In the genomic region with DNA sequence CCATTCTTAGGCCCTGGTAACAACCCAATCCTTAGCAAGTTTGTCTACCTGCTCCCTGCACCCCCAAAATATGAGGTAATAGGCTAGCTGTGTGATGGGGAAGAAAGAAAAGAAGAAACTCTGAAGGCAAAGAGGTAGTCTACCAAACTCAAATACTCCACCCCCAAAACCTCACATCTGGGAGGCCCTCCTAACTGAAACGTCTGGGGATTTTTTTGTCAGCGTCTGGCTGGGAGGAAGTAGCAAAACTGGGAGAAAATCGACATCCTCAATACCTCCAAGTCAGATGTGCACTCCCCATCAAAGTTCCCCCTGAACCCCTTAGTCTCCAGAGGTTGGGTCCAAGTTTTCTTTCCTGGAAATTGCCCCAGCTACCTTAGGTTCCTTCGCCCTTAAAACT, we compare ENCODE assay signal across 8 cellular contexts. TPM values are rescaled to one million over a fixed set of nuclear protein-coding genes. Genes with fewer than 3 reads are reported as not detected.
A peak's percentile ranks its signal among the peaks of the same experiment; 100 is the strongest.
DNase-seq lines count a peak whose midpoint lies in the region; ATAC-seq, FAIRE-seq and TF ChIP-seq lines count a peak whose summit lies in the region.

No MANE protein-coding gene starts in this region.

- TF ChIP-seq CTCF in A673 (conservative IDR thresholded peaks at IDR 0.05; ENCODE audit: low read depth, low read length): no peak
- no peak for TF ChIP-seq CTCF in K562 (IDR thresholded peaks at IDR 0.05 in 2 of 3, conservative IDR thresholded peaks at IDR 0.05 in 1 of 3; ENCODE audit: insufficient read depth in 2 of 3, low read depth in 1 of 3, low read length in 3 of 3)

- in situ Hi-C loops in K562 (cut with MboI): no loop called here

- H3K9ac ChIP-seq in HUES48 (ENCODE audit: low read depth, low read length): 0 out of 2 replicates have a peak overlapping the region, but pooled peaks have one; percentile 86
- peak overlapping the region; percentile 84 to 93 for H3K9ac ChIP-seq in K562 (ENCODE audit: insufficient read depth in 1 of 2, low read depth in 2 of 2, low read length in 2 of 2)

- BruUV-seq in A673 (replicated peaks; lab: Mats Ljungman, UMichigan): no TSS peak
- BruUV-seq in K562 (replicated peaks; lab: Mats Ljungman, UMichigan): no TSS peak

- POLR2A ChIA-PET in A673 (lab: Charles Lee; ENCODE audit: low non-redundant PET) (no interaction called here), K562 (lab: Yijun Ruan, JAX) (interaction anchor here (1.2 kb wide), 1 partner anchor 11 kb away, joined by 4 read pairs; no protein-coding TSS in a partner anchor)

- H3K27ac ChIP-seq in A673 (ENCODE audit: low read depth, low read length, poor library complexity, severe bottlenecking) (no peak overlapping the region), HUES48 (ENCODE audit: low read depth, low read length) (no peak overlapping the region), K562 (ENCODE audit: extremely low read depth, low read depth, low read length) (peak overlapping the region; percentile 91; the same call in 2 of the 3 replicates)

- H3K4me3 ChIP-seq in A673 (ENCODE audit: low read depth, low read length, poor library complexity, severe bottlenecking) (peak overlapping the region; percentile 82), HUES48 (ENCODE audit: low read depth, low read length) (peak overlapping the region; percentile 71), K562 (peak overlapping the region; percentile 98), mononuclear cell (ENCODE audit: low read length) (peak overlapping the region; percentile 69)

- H4K20me1 ChIP-seq in K562 (replicated peaks; ENCODE audit: control insufficient read depth, insufficient read depth, low read length): no peaks in the 10 kb centered on the region

- peak overlapping the region; percentile 93 for H3K4me2 ChIP-seq in K562 (ENCODE audit: insufficient read depth, low read length)

- no peak for TF ChIP-seq POLR2A in K562 (conservative IDR thresholded peaks at IDR 0.05)

- DNase-seq in A673 (ENCODE audit: low spot score) (no peak), K562 (ENCODE audit: extremely low read depth in 1 of 4, low spot score in 3 of 4) (no peak), HuH-7.5 (ENCODE audit: low spot score) (no peak), NCI-H748 (lab: John Stamatoyannopoulos, UW; ENCODE audit: unreplicated experiment) (no peak)

- H2AFZ ChIP-seq in K562 (ENCODE audit: low read depth, low read length): no peak overlapping the region

- ATAC-seq in K562: no peak
- no peak for ATAC-seq in GM21529 (IDR thresholded peaks at IDR 0.05; ENCODE audit: unreplicated experiment)
- ATAC-seq in HG02610 (IDR thresholded peaks at IDR 0.05; ENCODE audit: unreplicated experiment): no peak

- H3K9me3 ChIP-seq in A673 (ENCODE audit: low read depth, low read length, poor library complexity, severe bottlenecking): no peaks in the 10 kb centered on the region
- no peaks in the 10 kb centered on the region for H3K9me3 ChIP-seq in HUES48 (ENCODE audit: control insufficient read depth, insufficient read depth, low read length)
- H3K9me3 ChIP-seq in K562 (replicated peaks; ENCODE audit: control insufficient read depth, insufficient read depth, low read depth, low read length): no peaks in the 10 kb centered on the region
- no peaks in the 10 kb centered on the region for H3K9me3 ChIP-seq in mononuclear cell (ENCODE audit: low read depth, low read length)

- no peak for TF ChIP-seq RAD21 in K562 (CRISPR knock-in tag; conservative IDR thresholded peaks at IDR 0.05 in 1 of 2, IDR thresholded peaks at IDR 0.05 in 1 of 2)

- H3K79me2 ChIP-seq in K562 (ENCODE audit: control insufficient read depth, insufficient read depth, low read length): peaks cover 54% of the 10 kb centered on the region

- intact Hi-C loops in A673 (cut with micrococcal nuclease; ENCODE audit: unreplicated experiment): no loop called here
- intact Hi-C loops in K562 (cut with micrococcal nuclease): loop anchor here (5.0 kb wide), 1 partner anchor 101 kb away; no protein-coding TSS in a partner anchor

- H3K27me3 ChIP-seq in A673 (replicated peaks; ENCODE audit: insufficient read depth, low read depth, low read length, poor library complexity) (no peaks in the 10 kb centered on the region), HUES48 (ENCODE audit: control insufficient read depth, insufficient read depth, low read length) (no peaks in the 10 kb centered on the region), K562 (ENCODE audit: control insufficient read depth in 2 of 2, insufficient read depth in 2 of 2, low read length in 2 of 2) (no peaks in the 10 kb centered on the region), mononuclear cell (ENCODE audit: insufficient read depth, low read length) (no peaks in the 10 kb centered on the region)

- no peaks in the 10 kb centered on the region for H3K9me1 ChIP-seq in K562 (ENCODE audit: control insufficient read depth, insufficient read depth, low read length)

- H3K36me3 ChIP-seq in A673 (ENCODE audit: insufficient read depth, low read length, poor library complexity, severe bottlenecking) (no peaks in the 10 kb centered on the region), HUES48 (ENCODE audit: control insufficient read depth, insufficient read depth, low read length) (no peaks in the 10 kb centered on the region), K562 (ENCODE audit: control insufficient read depth, insufficient read depth, low read length) (no peaks in the 10 kb centered on the region; the same call in 2 of the 3 replicates)

- no peak for TF ChIP-seq EP300 in K562 (IDR thresholded peaks at IDR 0.05; ENCODE audit: low read length)

- WGBS in K562 (ENCODE audit: insufficient coverage, low coverage, missing lambda C conversion rate): 0% methylated on average over 4 of the region's 4 CpGs

- CTCF ChIA-PET in A673 (lab: Charles Lee): no interaction called here
- CTCF ChIA-PET in K562 (lab: Yijun Ruan, JAX; ENCODE audit: low intra/inter-chr PET ratio): interaction anchor here (0.7 kb wide), 1 partner anchor 134 kb away, joined by 3 read pairs; no protein-coding TSS in a partner anchor

- no peaks in the 10 kb centered on the region for H3K4me1 ChIP-seq in A673 (ENCODE audit: insufficient read depth, low read length, poor library complexity, severe bottlenecking)
- no peaks in the 10 kb centered on the region for H3K4me1 ChIP-seq in HUES48 (ENCODE audit: control insufficient read depth, insufficient read depth, low read length)
- H3K4me1 ChIP-seq in K562 (replicated peaks in 1 of 2; ENCODE audit: control insufficient read depth in 2 of 2, insufficient read depth in 2 of 2, low read length in 2 of 2): peaks cover 8 to 16% of the 10 kb centered on the region in 2 experiments; a peak in 3 of 5 replicates
- H3K4me1 ChIP-seq in mononuclear cell (ENCODE audit: insufficient read depth, low read length): peaks cover 42% of the 10 kb centered on the region

- no peak for FAIRE-seq in K562 (lab: Jason Lieb, UNC)

TF ChIP-seq in K562, 482 proteins besides CTCF, POLR2A, EP300 and RAD21:
- TF ChIP-seq MAFG (tag; conservative IDR thresholded peaks at IDR 0.05) (no peak), ZC3H4 (CRISPR knock-in tag; IDR thresholded peaks at IDR 0.05; ENCODE audit: borderline replicate concordance) (no peak)
- TF ChIP-seq, protein P1, sequence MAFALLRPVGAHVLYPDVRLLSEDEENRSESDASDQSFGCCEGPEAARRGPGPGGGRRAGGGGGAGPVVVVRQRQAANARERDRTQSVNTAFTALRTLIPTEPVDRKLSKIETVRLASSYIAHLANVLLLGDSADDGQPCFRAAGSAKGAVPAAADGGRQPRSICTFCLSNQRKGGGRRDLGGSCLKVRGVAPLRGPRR (CRISPR knock-in tag; IDR thresholded peaks at IDR 0.05): no peak
- TF ChIP-seq, protein P2, sequence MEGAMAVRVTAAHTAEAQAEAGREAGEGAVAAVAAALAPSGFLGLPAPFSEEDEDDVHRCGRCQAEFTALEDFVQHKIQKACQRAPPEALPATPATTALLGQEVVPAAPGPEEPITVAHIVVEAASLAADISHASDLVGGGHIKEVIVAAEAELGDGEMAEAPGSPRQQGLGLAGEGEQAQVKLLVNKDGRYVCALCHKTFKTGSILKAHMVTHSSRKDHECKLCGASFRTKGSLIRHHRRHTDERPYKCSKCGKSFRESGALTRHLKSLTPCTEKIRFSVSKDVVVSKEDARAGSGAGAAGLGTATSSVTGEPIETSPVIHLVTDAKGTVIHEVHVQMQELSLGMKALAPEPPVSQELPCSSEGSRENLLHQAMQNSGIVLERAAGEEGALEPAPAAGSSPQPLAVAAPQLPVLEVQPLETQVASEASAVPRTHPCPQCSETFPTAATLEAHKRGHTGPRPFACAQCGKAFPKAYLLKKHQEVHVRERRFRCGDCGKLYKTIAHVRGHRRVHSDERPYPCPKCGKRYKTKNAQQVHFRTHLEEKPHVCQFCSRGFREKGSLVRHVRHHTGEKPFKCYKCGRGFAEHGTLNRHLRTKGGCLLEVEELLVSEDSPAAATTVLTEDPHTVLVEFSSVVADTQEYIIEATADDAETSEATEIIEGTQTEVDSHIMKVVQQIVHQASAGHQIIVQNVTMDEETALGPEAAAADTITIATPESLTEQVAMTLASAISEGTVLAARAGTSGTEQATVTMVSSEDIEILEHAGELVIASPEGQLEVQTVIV (CRISPR knock-in tag; IDR thresholded peaks at IDR 0.05; ENCODE audit: borderline replicate concordance): no peak

RNA-seq across cellular contexts. Expression of a gene that starts 1.0 kb away (rescaled TPM):
- total RNA-seq in A673 (2021): 51.1 and 61.0 TPM in 2 replicates
- total RNA-seq in K562 (2011; cell fraction: chromatin; rRNA removed; ENCODE audit: low replicate concordance): 39.3 and 50.9 TPM in 2 replicates
- total RNA-seq in K562 (2011; cell fraction: nucleolus; rRNA removed): 47.0 and 51.5 TPM in 2 replicates
- total RNA-seq in K562 (2011; cell fraction: nucleoplasm; rRNA removed): 60.1 and 67.6 TPM in 2 replicates
- total RNA-seq in K562 (2014; rRNA removed): 22.3 and 24.2 TPM in 2 replicates
- total RNA-seq in K562 (2014; rRNA removed; fragmentation: Illumina TruSeq; extraction: Trizol): 52.7 and 61.3 TPM in 2 replicates
- 75.2 and 77.7 TPM in 2 replicates for total RNA-seq in K562 (2015; rRNA removed; fragmentation: Illumina TruSeq; extraction: Trizol)
- total RNA-seq in K562 (2021): 41.8 and 43.3 TPM in 2 replicates
- 50.6 and 53.8 TPM in 2 replicates for polyA plus RNA-seq in K562 (2011; rRNA removed)
- 24.0 and 37.4 TPM in 2 replicates for polyA plus RNA-seq in K562 (2011; cell fraction: cytosol; rRNA removed)
- polyA plus RNA-seq in K562 (2011; cell fraction: nucleus; rRNA removed): 8.8 and 16.2 TPM in 2 replicates
- 58.2 and 104 TPM in 2 replicates for polyA plus RNA-seq in K562 (2012)
- polyA plus RNA-seq in K562 (2014; fragmentation: Illumina TruSeq; extraction: Trizol): 61.0 and 62.1 TPM in 2 replicates
- polyA plus RNA-seq in K562 (2014; fragmentation: Nextera tagmentation; extraction: Ambion mirVana): 10 to 100 TPM; 47.7 to 48.6 TPM
- polyA plus RNA-seq in K562 (2014; rRNA removed): 30.7 and 32.9 TPM in 2 replicates
- 63.3 and 88.6 TPM in 2 replicates for polyA minus RNA-seq in K562 (2011; rRNA and poly(A)+ RNA removed)
- 38.4 and 55.7 TPM in 2 replicates for polyA minus RNA-seq in K562 (2011; cell fraction: cytosol; rRNA and poly(A)+ RNA removed)
- 7.7 and 20.4 TPM in 2 replicates for polyA minus RNA-seq in K562 (2011; cell fraction: nucleus; rRNA and poly(A)+ RNA removed)
- total RNA-seq in mononuclear cell: 73.4 TPM
